17 cellular contexts compared by ENCODE assay signal in the genomic region with DNA sequence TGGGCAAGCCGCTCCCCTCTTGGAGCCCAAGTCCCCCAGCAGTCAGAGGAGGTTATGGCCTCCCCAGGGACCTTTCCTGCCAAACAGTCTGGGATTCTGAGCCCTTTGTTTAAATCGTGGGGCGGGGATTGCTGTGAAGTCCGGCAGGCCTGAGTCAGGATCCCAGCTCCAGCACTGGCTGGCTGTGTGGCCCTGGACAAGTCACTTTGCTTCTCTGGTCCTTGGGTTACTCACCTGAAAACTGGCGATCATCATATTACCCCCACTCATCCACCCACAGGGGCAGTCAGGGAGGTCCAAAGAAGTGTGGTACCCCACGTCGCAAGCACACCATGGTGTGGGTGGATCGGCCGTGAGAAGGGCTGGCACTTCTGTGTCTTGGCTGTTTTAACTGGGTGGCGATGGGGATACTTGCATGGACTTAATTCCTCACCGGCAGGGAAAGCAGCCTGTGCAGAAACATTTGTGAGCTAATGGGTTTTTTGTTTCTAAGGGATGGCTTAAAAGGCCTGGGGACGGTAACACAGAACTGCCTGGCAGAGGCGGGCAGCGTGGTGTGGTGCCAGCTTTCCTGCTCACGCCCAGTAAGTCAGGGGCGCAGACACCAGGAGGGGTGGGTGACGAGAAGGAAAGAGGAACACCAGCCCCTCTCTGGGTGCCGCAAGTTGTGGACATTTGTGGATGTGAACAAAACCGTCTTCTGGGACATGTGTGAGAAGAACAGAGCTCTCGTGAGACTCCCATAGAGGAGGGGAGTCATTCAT. TPM values are rescaled to one million over a fixed set of nuclear protein-coding genes. Genes with fewer than 3 reads are reported as not detected.
DNase-seq lines count a peak whose midpoint lies in the region; ATAC-seq, FAIRE-seq and TF ChIP-seq lines count a peak whose summit lies in the region.
"Had no signal": no experiment of that assay in that cellular context is flagged by ENCODE, and none has a peak within 500 bp of the region (broad histone marks: within the 10 kb centered on the region; RNA-seq: fewer than 3 reads in every experiment).

No MANE protein-coding gene starts in this region.

- no peaks in the 10 kb centered on the region for H3K36me3 Mint-ChIP-seq in activated CD8-positive, alpha-beta T cell treated with anti-CD3 and anti-CD28 coated beads for 36 hours (ENCODE audit: low read depth)
- no peaks in the 10 kb centered on the region for H3K36me3 Mint-ChIP-seq in mesothelial cell of epicardium
- H3K36me3 Mint-ChIP-seq: stimulated activated memory B cell treated with anti-CD40 and anti-IgM and Interleukin-4, amounts not matched to agents 10 μg/mL and 1 μg/mL and 100 μg/mL, for 72 hours had no signal

- no peaks in the 10 kb centered on the region for H3K27me3 Mint-ChIP-seq in activated CD8-positive, alpha-beta T cell treated with anti-CD3 and anti-CD28 coated beads for 36 hours
- peaks cover 45% of the 10 kb centered on the region for H3K27me3 Mint-ChIP-seq in mesothelial cell of epicardium (ENCODE audit: low read depth)

- H3K4me3 Mint-ChIP-seq in activated CD8-positive, alpha-beta T cell treated with anti-CD3 and anti-CD28 coated beads for 36 hours, result peak overlapping the region; percentile 72
- peak overlapping the region; percentile 70 for H3K4me3 Mint-ChIP-seq in mesothelial cell of epicardium
- H3K4me3 Mint-ChIP-seq: stimulated activated memory B cell treated with anti-CD40 and anti-IgM and Interleukin-4, amounts not matched to agents 10 μg/mL and 1 μg/mL and 100 μg/mL, for 72 hours had no signal

- no peak overlapping the region for H3K4me2 ChIP-seq in HepG2 (ENCODE audit: low read depth, low read length)

- CTCF ChIA-PET in HepG2 (lab: Yijun Ruan, JAX; ENCODE audit: low intra/inter-chr PET ratio, low total read pairs), result interaction anchor here (1.6 kb wide), 1 partner anchor 15 kb away, joined by 4 read pairs; no protein-coding TSS in a partner anchor
- CTCF ChIA-PET in activated CD8-positive, alpha-beta T cell treated with anti-CD3 and anti-CD28 coated beads for 36 hours (lab: Charles Lee), result interaction anchor here (6.2 kb wide), 1 partner anchor 12 kb away, joined by 56 read pairs; no protein-coding TSS in a partner anchor

- ATAC-seq in HepG2 (no peak), right lobe of liver (no peak)
- ATAC-seq in activated CD8-positive, alpha-beta T cell treated with anti-CD3 and anti-CD28 coated beads for 36 hours, result no peak
- ATAC-seq: activated CD4-positive, CD25-positive, alpha-beta regulatory T cell treated with anti-CD3 and anti-CD28 coated beads, Interleukin-2, amount 50 U/mL, for 24 hours; stimulated activated memory B cell treated with anti-CD40 and anti-IgM and Interleukin-4, amounts not matched to agents 10 μg/mL and 1 μg/mL and 100 μg/mL, for 72 hours had no signal

- H3K27ac ChIP-seq in HepG2 (ENCODE audit: extremely low read length, insufficient read depth, low read length), result no peak overlapping the region
- H3K27ac ChIP-seq in right lobe of liver, result no peak overlapping the region
- H3K27ac ChIP-seq in suprapubic skin, result no peak overlapping the region
- H3K27ac ChIP-seq: prostate gland, tibial artery had no signal

- H3K4me3 ChIP-seq in HepG2 (replicated peaks in 1 of 3; ENCODE audit: insufficient read depth in 1 of 3, low read depth in 2 of 3, low read length in 3 of 3) (no peak overlapping the region), right lobe of liver (no peak overlapping the region), suprapubic skin (no peak overlapping the region)

- H3K9me3 ChIP-seq in HepG2 (ENCODE audit: low read length) (no peaks in the 10 kb centered on the region), right lobe of liver (no peaks in the 10 kb centered on the region), suprapubic skin (no peaks in the 10 kb centered on the region)
- H3K9me3 ChIP-seq: prostate gland, tibial artery had no signal

- no peak for TF ChIP-seq POLR2A in HepG2 (IDR thresholded peaks at IDR 0.05; ENCODE audit: insufficient read depth in 1 of 2, low read depth in 2 of 2, low read length in 2 of 2)
- no peak for TF ChIP-seq POLR2A in right lobe of liver (IDR thresholded peaks at IDR 0.05)
- TF ChIP-seq POLR2A in suprapubic skin (IDR thresholded peaks at IDR 0.05), result no peak

- POLR2A ChIA-PET in HepG2 (lab: Yijun Ruan, JAX), result no interaction called here
- POLR2A ChIA-PET in activated CD8-positive, alpha-beta T cell treated with anti-CD3 and anti-CD28 coated beads for 36 hours (lab: Charles Lee), result interaction anchor here (1.0 to 1.3 kb wide), 2 partner anchors 14 to 15 kb away, joined by 4 read pairs; no protein-coding TSS in a partner anchor

- no peaks in the 10 kb centered on the region for H3K79me2 ChIP-seq in HepG2 (ENCODE audit: insufficient read depth, low read length)

- H3K4me1 Mint-ChIP-seq in activated CD8-positive, alpha-beta T cell treated with anti-CD3 and anti-CD28 coated beads for 36 hours (ENCODE audit: low read depth), result peaks cover 43% of the 10 kb centered on the region
- H3K4me1 Mint-ChIP-seq in mesothelial cell of epicardium, result peaks cover 2% of the 10 kb centered on the region

- in situ Hi-C loops in HepG2 (cut with HindIII; ENCODE audit: extremely low pct_ligation_motif_present, low pct_unique_long_range_greater_than_20kb), result no loop called here

- no peaks in the 10 kb centered on the region for H4K20me1 ChIP-seq in HepG2 (ENCODE audit: insufficient read depth, low read length)

- no peak for TF ChIP-seq RAD21 in HepG2 (CRISPR knock-in tag; IDR thresholded peaks at IDR 0.05)

- H3K36me3 ChIP-seq in HepG2 (replicated peaks in 1 of 2; ENCODE audit: control insufficient read depth in 1 of 2, insufficient read depth in 2 of 2, low read length in 2 of 2) (no peaks in the 10 kb centered on the region), right lobe of liver (no peaks in the 10 kb centered on the region), suprapubic skin (no peaks in the 10 kb centered on the region)
- H3K36me3 ChIP-seq: prostate gland, tibial artery had no signal

- FAIRE-seq in HepG2 (lab: Jason Lieb, UNC), result no peak

- H3K9ac ChIP-seq in HepG2 (ENCODE audit: insufficient read depth, low read depth, low read length), result no peak overlapping the region

- H3K4me1 ChIP-seq in HepG2 (ENCODE audit: insufficient read depth, low read length), result peaks cover 29% of the 10 kb centered on the region
- peaks cover 0 to 5% (median 0%) of the 10 kb centered on the region in 4 donors for H3K4me1 ChIP-seq in right lobe of liver
- H3K4me1 ChIP-seq in suprapubic skin, result peaks cover 37% of the 10 kb centered on the region
- H3K4me1 ChIP-seq: prostate gland had no signal

- BruUV-seq in HepG2 (replicated peaks; lab: Mats Ljungman, UMichigan), result no TSS peak

- no peak overlapping the region for H2AFZ ChIP-seq in HepG2 (ENCODE audit: low read length)

- TF ChIP-seq EP300 in HepG2 (IDR thresholded peaks at IDR 0.05; ENCODE audit: low read depth in 2 of 2, low read length in 2 of 2) (no peak), HepG2 (CRISPR knock-in tag; IDR thresholded peaks at IDR 0.05; ENCODE audit: borderline replicate concordance) (no peak), suprapubic skin (IDR thresholded peaks at IDR 0.05) (no peak)

- TF ChIP-seq CTCF in HepG2 (CRISPR knock-in tag; IDR thresholded peaks at IDR 0.05), result no peak
- no peak for TF ChIP-seq CTCF in right lobe of liver (IDR thresholded peaks at IDR 0.05)
- TF ChIP-seq CTCF in activated CD8-positive, alpha-beta T cell treated with anti-CD3 and anti-CD28 coated beads for 36 hours (IDR thresholded peaks at IDR 0.05), result no peak
- TF ChIP-seq CTCF in mesothelial cell of epicardium (IDR thresholded peaks at IDR 0.05; ENCODE audit: unreplicated experiment), result no peak
- no peak for TF ChIP-seq CTCF in suprapubic skin (IDR thresholded peaks at IDR 0.05)

- H3K27me3 ChIP-seq in HepG2 (ENCODE audit: control insufficient read depth in 1 of 2, insufficient read depth in 2 of 2, low read length in 2 of 2) (peaks cover 0 to 18% of the 10 kb centered on the region in 2 experiments; a peak in 3 of 5 replicates), right lobe of liver (no peaks in the 10 kb centered on the region), suprapubic skin (peaks cover 9% of the 10 kb centered on the region)

- WGBS in HepG2 (ENCODE audit: low lambda C conversion rate), result 71% methylated on average over 19 of the region's 20 CpGs
- WGBS in right lobe of liver (ENCODE audit: insufficient coverage, low coverage, low lambda C conversion rate, missing lambda C conversion rate), result 68% methylated on average over 8 of the region's 20 CpGs
- WGBS in suprapubic skin, result 79% methylated on average over 16 of the region's 20 CpGs

- intact Hi-C loops in HepG2 (cut with micrococcal nuclease; ENCODE audit: unreplicated experiment) (no loop called here), right lobe of liver (cut with DNase I) (no loop called here)
- intact Hi-C loops in activated CD8-positive, alpha-beta T cell treated with anti-CD3 and anti-CD28 coated beads for 36 hours (cut with micrococcal nuclease), result no loop called here

- no peak overlapping the region for H3K27ac Mint-ChIP-seq in activated CD8-positive, alpha-beta T cell treated with anti-CD3 and anti-CD28 coated beads for 36 hours
- no peak overlapping the region for H3K27ac Mint-ChIP-seq in mesothelial cell of epicardium
- H3K27ac Mint-ChIP-seq: stimulated activated memory B cell treated with anti-CD40 and anti-IgM and Interleukin-4, amounts not matched to agents 10 μg/mL and 1 μg/mL and 100 μg/mL, for 72 hours had no signal

- DNase-seq in HepG2 (ENCODE audit: low spot score) (no peak), right lobe of liver (no peak), mesothelial cell of epicardium (ENCODE audit: low spot score in 2 of 2, unreplicated experiment in 2 of 2) (no peak), NOMO-1 treated with DMSO at 0.1 percent for 48 hours (lab: John Stamatoyannopoulos, UW; ENCODE audit: unreplicated experiment) (no peak), suprapubic skin (ENCODE audit: low spot score in 2 of 2) (no peak), cortex of kidney (lab: John Stamatoyannopoulos, UW) (no peak)
- no peak for DNase-seq in activated CD8-positive, alpha-beta T cell treated with anti-CD3 and anti-CD28 coated beads for 36 hours
- DNase-seq in stimulated activated CD4-positive, alpha-beta T cell treated with anti-CD3 and anti-CD28 coated beads, Interleukin-2, amount 100 ng/mL, for 48 hours, result no peak
- DNase-seq: kidney glomerular epithelial cell, NCI-H1092 treated with DMSO at 0.1 percent for 48 hours, NCI-H2081 treated with DMSO at 0.1 percent for 48 hours, SIG-M5, T1000, tibial artery had no signal

- no peaks in the 10 kb centered on the region for H3K9me3 Mint-ChIP-seq in activated CD8-positive, alpha-beta T cell treated with anti-CD3 and anti-CD28 coated beads for 36 hours
- no peaks in the 10 kb centered on the region for H3K9me3 Mint-ChIP-seq in mesothelial cell of epicardium
- H3K9me3 Mint-ChIP-seq: stimulated activated memory B cell treated with anti-CD40 and anti-IgM and Interleukin-4, amounts not matched to agents 10 μg/mL and 1 μg/mL and 100 μg/mL, for 72 hours had no signal

RNA-seq across cellular contexts. Expression of gene PRR5, which starts 31.6 kb away (rescaled TPM):
- total RNA-seq in HepG2 (2016; rRNA removed; fragmentation: Illumina TruSeq; extraction: Trizol), result 19.4 and 27.5 TPM in 2 replicates
- 11.8 and 14.1 TPM in 2 replicates for total RNA-seq in HepG2 (2016; cell fraction: cytosol; rRNA removed; fragmentation: Illumina TruSeq; extraction: Trizol; ENCODE audit: low read depth)
- total RNA-seq in HepG2 (2016; cell fraction: insoluble cytoplasmic fraction; rRNA removed; fragmentation: Illumina TruSeq; extraction: Trizol), result 18.0 and 27.8 TPM in 2 replicates
- total RNA-seq in HepG2 (2016; cell fraction: membrane; rRNA removed; fragmentation: Illumina TruSeq; extraction: Trizol), result 20.5 and 24.3 TPM in 2 replicates
- total RNA-seq in HepG2 (2016; cell fraction: nucleus; rRNA removed; fragmentation: Illumina TruSeq; extraction: Trizol), result 29.0 and 30.8 TPM in 2 replicates
- polyA plus RNA-seq in HepG2 (2011; rRNA removed), result 11.6 and 14.2 TPM in 2 replicates
- 10.6 and 15.7 TPM in 2 replicates for polyA plus RNA-seq in HepG2 (2011; cell fraction: cytosol; rRNA removed)
- polyA plus RNA-seq in HepG2 (2011; cell fraction: nucleus; rRNA removed), result 37.8 and 39.5 TPM in 2 replicates
- polyA plus RNA-seq in HepG2 (2012), result 9.0 and 15.0 TPM in 2 replicates
- 15.7 and 19.9 TPM in 2 replicates for polyA plus RNA-seq in HepG2 (2016; cell fraction: cytosol; fragmentation: Illumina TruSeq; extraction: Trizol; ENCODE audit: low read depth)
- 27.0 and 28.3 TPM in 2 replicates for polyA plus RNA-seq in HepG2 (2016; cell fraction: insoluble cytoplasmic fraction; fragmentation: Illumina TruSeq; extraction: Trizol; ENCODE audit: low read depth)
- polyA plus RNA-seq in HepG2 (2016; cell fraction: membrane; fragmentation: Illumina TruSeq; extraction: Trizol; ENCODE audit: low read depth), result 23.3 and 25.4 TPM in 2 replicates
- polyA plus RNA-seq in HepG2 (2016; cell fraction: nucleus; fragmentation: Illumina TruSeq; extraction: Trizol; ENCODE audit: insufficient read depth, low read depth), result 52.2 and 53.0 TPM in 2 replicates
- polyA minus RNA-seq in HepG2 (2011; rRNA and poly(A)+ RNA removed; ENCODE audit: low replicate concordance), result 23.9 and 28.6 TPM in 2 replicates
- 6.8 and 9.5 TPM in 2 replicates for polyA minus RNA-seq in HepG2 (2011; cell fraction: cytosol; rRNA and poly(A)+ RNA removed)
- 24.1 and 24.2 TPM in 2 replicates for polyA minus RNA-seq in HepG2 (2011; cell fraction: nucleus; rRNA and poly(A)+ RNA removed)
- 10 to 100 TPM; 14.1 to 25.3 (median 20.2) TPM for total RNA-seq in right lobe of liver
- 10 to 100 TPM; 26.8 to 27.3 TPM for total RNA-seq in activated CD8-positive, alpha-beta T cell treated with anti-CD3 and anti-CD28 coated beads for 36 hours
- 59.7 to 65.3 TPM (median 63.6 TPM) in 3 replicates for total RNA-seq in mesothelial cell of epicardium
- 10 to 100 TPM; 14.9 to 25.0 (median 20.4) TPM for total RNA-seq in suprapubic skin
